In genomic region chr12:93089805-93090569, GRCh38 we compare ENCODE assay signal across 11 cellular contexts.
DNase-seq lines count a peak whose midpoint lies in the region; ATAC-seq and TF ChIP-seq lines count a peak whose summit lies in the region.
"Had no signal": no experiment of that assay in that cellular context is flagged by ENCODE, and none has a peak within 500 bp of the region (broad histone marks: within the 10 kb centered on the region; RNA-seq: fewer than 3 reads in every experiment).

No MANE protein-coding gene starts in this region.

- H3K4me3 Mint-ChIP-seq in activated naive CD4-positive, alpha-beta T cell treated with anti-CD3 and anti-CD28 coated beads, Interleukin-2, amount 10 ng/mL, durations not matched to agents 7 days and 5 days: no peak overlapping the region
- no peak overlapping the region for H3K4me3 Mint-ChIP-seq in stimulated activated naive CD8-positive, alpha-beta T cell treated with anti-CD3 and anti-CD28 coated beads, Interleukin-15, Interleukin-2, amounts not matched to agents 100 ng/mL and 50 ng/mL, for 24 hours

- no peaks in the 10 kb centered on the region for H3K27me3 ChIP-seq in vagina
- H3K27me3 ChIP-seq in effector memory CD4-positive, alpha-beta T cell (replicated peaks; ENCODE audit: control insufficient read depth, insufficient read depth, low read length, poor library complexity, severe bottlenecking): no peaks in the 10 kb centered on the region
- H3K27me3 ChIP-seq: thyroid gland had no signal

- DNase-seq in activated naive CD4-positive, alpha-beta T cell treated with anti-CD3 and anti-CD28 coated beads, Interleukin-2, amount 10 ng/mL, durations not matched to agents 7 days and 5 days: peak; percentile 38
- no peak for DNase-seq in activated naive CD4-positive, alpha-beta T cell (lab: John Stamatoyannopoulos, UW)
- peak; percentile 92 for DNase-seq in SIG-M5 (lab: John Stamatoyannopoulos, UW)
- peak; percentile 88 for DNase-seq in epithelial cell of prostate (ENCODE audit: low read depth, low spot score)
- no peak for DNase-seq in vagina (ENCODE audit: extremely low spot score in 2 of 2)
- no peak for DNase-seq in effector memory CD4-positive, alpha-beta T cell
- DNase-seq: DMS79, nucleus accumbens, thyroid gland had no signal

- H3K27me3 Mint-ChIP-seq in activated naive CD4-positive, alpha-beta T cell treated with anti-CD3 and anti-CD28 coated beads, Interleukin-2, amount 10 ng/mL, durations not matched to agents 7 days and 5 days: no peaks in the 10 kb centered on the region
- H3K27me3 Mint-ChIP-seq in stimulated activated naive CD8-positive, alpha-beta T cell treated with anti-CD3 and anti-CD28 coated beads, Interleukin-15, Interleukin-2, amounts not matched to agents 100 ng/mL and 50 ng/mL, for 24 hours: no peaks in the 10 kb centered on the region

- no peaks in the 10 kb centered on the region for H3K9me3 ChIP-seq in vagina
- no peaks in the 10 kb centered on the region for H3K9me3 ChIP-seq in effector memory CD4-positive, alpha-beta T cell (ENCODE audit: control insufficient read depth, low read length)
- H3K9me3 ChIP-seq: thyroid gland had no signal

- H3K4me3 ChIP-seq in vagina: no peak overlapping the region
- no peak overlapping the region for H3K4me3 ChIP-seq in effector memory CD4-positive, alpha-beta T cell (ENCODE audit: insufficient read depth, low read depth, low read length, poor library complexity, severe bottlenecking)
- H3K4me3 ChIP-seq: thyroid gland had no signal

- no peak for ATAC-seq in GM21529 (IDR thresholded peaks at IDR 0.05; ENCODE audit: unreplicated experiment)

- intact Hi-C loops in vagina (cut with DNase I): no loop called here

- no peaks in the 10 kb centered on the region for H3K36me3 Mint-ChIP-seq in activated naive CD4-positive, alpha-beta T cell treated with anti-CD3 and anti-CD28 coated beads, Interleukin-2, amount 10 ng/mL, durations not matched to agents 7 days and 5 days
- no peaks in the 10 kb centered on the region for H3K36me3 Mint-ChIP-seq in stimulated activated naive CD8-positive, alpha-beta T cell treated with anti-CD3 and anti-CD28 coated beads, Interleukin-15, Interleukin-2, amounts not matched to agents 100 ng/mL and 50 ng/mL, for 24 hours (ENCODE audit: low read depth)

- H3K27ac ChIP-seq in epithelial cell of prostate (peak overlapping the region; percentile 85), vagina (no peak overlapping the region)
- no peak overlapping the region for H3K27ac ChIP-seq in effector memory CD4-positive, alpha-beta T cell (ENCODE audit: insufficient read depth, low read length, poor library complexity, severe bottlenecking)
- H3K27ac ChIP-seq: thyroid gland had no signal

- no peak for TF ChIP-seq CTCF in vagina (IDR thresholded peaks at IDR 0.05)

- peaks cover 3% of the 10 kb centered on the region for H3K9me3 Mint-ChIP-seq in activated naive CD4-positive, alpha-beta T cell treated with anti-CD3 and anti-CD28 coated beads, Interleukin-2, amount 10 ng/mL, durations not matched to agents 7 days and 5 days
- H3K9me3 Mint-ChIP-seq in stimulated activated naive CD8-positive, alpha-beta T cell treated with anti-CD3 and anti-CD28 coated beads, Interleukin-15, Interleukin-2, amounts not matched to agents 100 ng/mL and 50 ng/mL, for 24 hours: peaks cover 7% of the 10 kb centered on the region

- no peak for TF ChIP-seq POLR2A in vagina (IDR thresholded peaks at IDR 0.05)

- H3K27ac Mint-ChIP-seq in activated naive CD4-positive, alpha-beta T cell treated with anti-CD3 and anti-CD28 coated beads, Interleukin-2, amount 10 ng/mL, durations not matched to agents 7 days and 5 days: peak overlapping the region; percentile 1
- H3K27ac Mint-ChIP-seq in stimulated activated naive CD8-positive, alpha-beta T cell treated with anti-CD3 and anti-CD28 coated beads, Interleukin-15, Interleukin-2, amounts not matched to agents 100 ng/mL and 50 ng/mL, for 24 hours: peak overlapping the region; percentile 42

- CTCF ChIA-PET in activated naive CD4-positive, alpha-beta T cell treated with anti-CD3 and anti-CD28 coated beads, Interleukin-2, amount 10 ng/mL, durations not matched to agents 7 days and 5 days (lab: Charles Lee): no interaction called here

- H3K4me1 Mint-ChIP-seq in activated naive CD4-positive, alpha-beta T cell treated with anti-CD3 and anti-CD28 coated beads, Interleukin-2, amount 10 ng/mL, durations not matched to agents 7 days and 5 days: peaks cover 16% of the 10 kb centered on the region
- peaks cover 28% of the 10 kb centered on the region for H3K4me1 Mint-ChIP-seq in stimulated activated naive CD8-positive, alpha-beta T cell treated with anti-CD3 and anti-CD28 coated beads, Interleukin-15, Interleukin-2, amounts not matched to agents 100 ng/mL and 50 ng/mL, for 24 hours (ENCODE audit: low read depth)

- H3K36me3 ChIP-seq in vagina: no peaks in the 10 kb centered on the region
- H3K36me3 ChIP-seq in effector memory CD4-positive, alpha-beta T cell (ENCODE audit: control insufficient read depth, insufficient read depth, low read length): no peaks in the 10 kb centered on the region
- H3K36me3 ChIP-seq: thyroid gland had no signal

- H3K4me1 ChIP-seq in vagina: no peaks in the 10 kb centered on the region
- no peaks in the 10 kb centered on the region for H3K4me1 ChIP-seq in effector memory CD4-positive, alpha-beta T cell (ENCODE audit: control insufficient read depth, insufficient read depth, low read length, poor library complexity, severe bottlenecking)
- H3K4me1 ChIP-seq: thyroid gland had no signal

Comparison
In these comparisons a context has a peak if more than half of its experiments do, and no peak if none do; other contexts are left out.
1. DNase-seq: peak in activated naive CD4-positive, alpha-beta T cell treated with anti-CD3 and anti-CD28 coated beads, Interleukin-2, amount 10 ng/mL, durations not matched to agents 7 days and 5 days (single experiment), SIG-M5 (single experiment) and epithelial cell of prostate (single experiment); none in activated naive CD4-positive, alpha-beta T cell (0 of 4), vagina (0 of 2) and effector memory CD4-positive, alpha-beta T cell (0 of 3).